21 cellular contexts compared by ENCODE assay signal in the genomic region with DNA sequence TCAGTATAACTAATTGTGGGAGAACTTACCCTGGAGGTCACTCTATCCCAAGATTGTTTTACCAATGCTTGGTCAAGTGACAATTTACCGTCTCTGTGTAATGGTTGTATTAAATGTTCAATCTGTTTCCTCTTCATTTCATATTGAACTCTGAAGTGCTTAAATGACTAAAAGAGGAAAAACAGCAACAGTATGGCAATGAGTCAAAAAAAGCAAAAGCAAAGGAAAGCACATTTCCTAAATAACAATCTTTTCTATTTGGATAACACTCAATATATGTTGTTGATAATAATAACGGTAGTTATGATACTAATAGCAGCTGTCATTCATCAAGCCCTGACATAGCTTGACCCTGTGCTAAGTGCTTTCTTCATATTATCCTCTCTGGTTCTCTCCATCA.
DNase-seq lines count a peak whose midpoint lies in the region; ATAC-seq, FAIRE-seq and TF ChIP-seq lines count a peak whose summit lies in the region.
"Had no signal": no experiment of that assay in that cellular context is flagged by ENCODE, and none has a peak within 500 bp of the region (broad histone marks: within the 10 kb centered on the region; RNA-seq: fewer than 3 reads in every experiment).

No MANE protein-coding gene starts in this region.

- H3K36me3 ChIP-seq in ACC112 (ENCODE audit: insufficient read depth, low read length): no peaks in the 10 kb centered on the region
- H3K36me3 ChIP-seq in fibroblast of lung (ENCODE audit: control insufficient read depth, insufficient read depth, low read length): no peaks in the 10 kb centered on the region
- no peaks in the 10 kb centered on the region for H3K36me3 ChIP-seq in osteoblast (ENCODE audit: insufficient read depth, low read length)
- no peaks in the 10 kb centered on the region for H3K36me3 ChIP-seq in HepG2 (replicated peaks in 1 of 2; ENCODE audit: control insufficient read depth in 1 of 2, insufficient read depth in 2 of 2, low read length in 2 of 2)
- H3K36me3 ChIP-seq: HAP-1 had no signal

- no peak overlapping the region for H3K27ac ChIP-seq in ACC112 (ENCODE audit: low read depth, low read length)
- no peak overlapping the region for H3K27ac ChIP-seq in fibroblast of lung (ENCODE audit: insufficient read depth, low read length)
- no peak overlapping the region for H3K27ac ChIP-seq in osteoblast (ENCODE audit: low read depth, low read length)
- H3K27ac ChIP-seq in HepG2 (ENCODE audit: extremely low read length, insufficient read depth, low read length): no peak overlapping the region
- H3K27ac ChIP-seq: A549 had no signal

- FAIRE-seq in HepG2 (lab: Jason Lieb, UNC): no peak
- FAIRE-seq: A549, GM12891, GM18507, H54 had no signal

- CTCF ChIA-PET in HepG2 (lab: Yijun Ruan, JAX; ENCODE audit: low intra/inter-chr PET ratio, low total read pairs): no interaction called here

- no peaks in the 10 kb centered on the region for H4K20me1 ChIP-seq in fibroblast of lung (ENCODE audit: control insufficient read depth, extremely low read depth, insufficient read depth, low read length)
- H4K20me1 ChIP-seq in osteoblast (ENCODE audit: insufficient read depth, low read length): no peaks in the 10 kb centered on the region
- no peaks in the 10 kb centered on the region for H4K20me1 ChIP-seq in HepG2 (ENCODE audit: insufficient read depth, low read length)

- ATAC-seq in HepG2 (no peak), GM18873 (IDR thresholded peaks at IDR 0.05; ENCODE audit: low FRiP score, unreplicated experiment) (no peak)

- H3K9ac ChIP-seq in fibroblast of lung (ENCODE audit: insufficient read depth, low read length) (no peak overlapping the region), HepG2 (ENCODE audit: insufficient read depth, low read depth, low read length) (no peak overlapping the region)

- TF ChIP-seq EP300 in HepG2 (IDR thresholded peaks at IDR 0.05; ENCODE audit: low read depth in 2 of 2, low read length in 2 of 2) (no peak), HepG2 (CRISPR knock-in tag; IDR thresholded peaks at IDR 0.05; ENCODE audit: borderline replicate concordance) (no peak)

- H2AFZ ChIP-seq in ACC112 (ENCODE audit: low read length, unreplicated experiment) (peak overlapping the region; percentile 44), fibroblast of lung (ENCODE audit: low read length) (peak overlapping the region; percentile 17), osteoblast (ENCODE audit: low read length) (peak overlapping the region; percentile 24), HepG2 (ENCODE audit: low read length) (no peak overlapping the region)

- no peak overlapping the region for H3K4me3 ChIP-seq in ACC112 (ENCODE audit: low read depth, low read length)
- no peak overlapping the region for H3K4me3 ChIP-seq in fibroblast of lung (replicated peaks in 1 of 4; ENCODE audit: control extremely low read depth in 1 of 4, insufficient read depth in 1 of 4, low read depth in 3 of 4, low read length in 4 of 4)
- no peak overlapping the region for H3K4me3 ChIP-seq in osteoblast (ENCODE audit: insufficient read depth, low read length)
- no peak overlapping the region for H3K4me3 ChIP-seq in HepG2 (replicated peaks in 1 of 3; ENCODE audit: insufficient read depth in 1 of 3, low read depth in 2 of 3, low read length in 3 of 3)
- H3K4me3 ChIP-seq: A549, HAP-1 had no signal

- H3K4me2 ChIP-seq in fibroblast of lung (ENCODE audit: extremely low read depth, insufficient read depth, low read length) (no peak overlapping the region), osteoblast (ENCODE audit: insufficient read depth, low read length) (no peak overlapping the region), HepG2 (ENCODE audit: low read depth, low read length) (no peak overlapping the region)
- H3K4me2 ChIP-seq: A549 had no signal

- no peak for TF ChIP-seq POLR2A in HepG2 (IDR thresholded peaks at IDR 0.05; ENCODE audit: insufficient read depth in 1 of 2, low read depth in 2 of 2, low read length in 2 of 2)

- intact Hi-C loops in HepG2 (cut with micrococcal nuclease; ENCODE audit: unreplicated experiment): loop anchor here (5.0 to 10.0 kb wide), 2 partner anchors 157 to 460 kb away; no protein-coding TSS in a partner anchor

- TF ChIP-seq CTCF in fibroblast of lung (conservative IDR thresholded peaks at IDR 0.05 in 1 of 2, IDR thresholded peaks at IDR 0.05 in 1 of 2; ENCODE audit: low read depth in 1 of 2, low read length in 2 of 2) (no peak), osteoblast (IDR thresholded peaks at IDR 0.05; ENCODE audit: extremely low read depth, low read depth, low read length) (no peak), HepG2 (CRISPR knock-in tag; IDR thresholded peaks at IDR 0.05) (no peak)

- WGBS in HepG2 (ENCODE audit: low lambda C conversion rate): 1% methylated on average over 2 of the region's 2 CpGs

- peaks cover 8% of the 10 kb centered on the region for H3K4me1 ChIP-seq in ACC112 (ENCODE audit: control insufficient read depth, insufficient read depth, low read length, unreplicated experiment)
- no peaks in the 10 kb centered on the region for H3K4me1 ChIP-seq in fibroblast of lung (ENCODE audit: control insufficient read depth, extremely low read depth, insufficient read depth, low read length)
- no peaks in the 10 kb centered on the region for H3K4me1 ChIP-seq in osteoblast (ENCODE audit: insufficient read depth, low read length)
- no peaks in the 10 kb centered on the region for H3K4me1 ChIP-seq in HepG2 (ENCODE audit: insufficient read depth, low read length)
- H3K4me1 ChIP-seq: A549 had no signal

- peak; percentile 71 for DNase-seq in dermis blood vessel endothelial cell
- no peak for DNase-seq in fibroblast of lung (ENCODE audit: low read depth in 2 of 2)
- DNase-seq in osteoblast (ENCODE audit: insufficient read length, low spot score, missing footprints): no peak
- DNase-seq in NCI-H510A (lab: John Stamatoyannopoulos, UW): no peak
- DNase-seq in HepG2 (ENCODE audit: low spot score): no peak
- DNase-seq: 8988T; C1 segment of cervical spinal cord; Calu3; CD4-positive, alpha-beta memory T cell; COR-L47; DMS53; DMS79 treated with DMSO at 0.1 percent for 48 hours; GF-D8; GOT3 had no signal

- POLR2A ChIA-PET in HepG2 (lab: Yijun Ruan, JAX): no interaction called here

- in situ Hi-C loops in HepG2 (cut with HindIII; ENCODE audit: extremely low pct_ligation_motif_present, low pct_unique_long_range_greater_than_20kb): no loop called here

- no TSS peak for BruUV-seq in HepG2 (replicated peaks; lab: Mats Ljungman, UMichigan)

- H3K9me3 ChIP-seq in fibroblast of lung (ENCODE audit: control insufficient read depth, insufficient read depth, low read depth, low read length) (no peaks in the 10 kb centered on the region), osteoblast (ENCODE audit: low read depth, low read length) (no peaks in the 10 kb centered on the region), HepG2 (ENCODE audit: low read length) (no peaks in the 10 kb centered on the region)
- H3K9me3 ChIP-seq: A549, HAP-1 had no signal

- no peaks in the 10 kb centered on the region for H3K27me3 ChIP-seq in ACC112 (ENCODE audit: insufficient read depth, low read length)
- no peaks in the 10 kb centered on the region for H3K27me3 ChIP-seq in fibroblast of lung (ENCODE audit: control insufficient read depth, insufficient read depth, low read length)
- no peaks in the 10 kb centered on the region for H3K27me3 ChIP-seq in osteoblast (ENCODE audit: insufficient read depth, low read length)
- H3K27me3 ChIP-seq in HepG2 (ENCODE audit: control insufficient read depth in 1 of 2, insufficient read depth in 2 of 2, low read length in 2 of 2): no peaks in the 10 kb centered on the region

- no peaks in the 10 kb centered on the region for H3K79me2 ChIP-seq in ACC112 (ENCODE audit: control insufficient read depth, insufficient read depth, low read length, unreplicated experiment)
- no peaks in the 10 kb centered on the region for H3K79me2 ChIP-seq in fibroblast of lung (ENCODE audit: control insufficient read depth, insufficient read depth, low read length)
- H3K79me2 ChIP-seq in osteoblast (ENCODE audit: insufficient read depth, low read length): no peaks in the 10 kb centered on the region
- no peaks in the 10 kb centered on the region for H3K79me2 ChIP-seq in HepG2 (ENCODE audit: insufficient read depth, low read length)

- TF ChIP-seq RAD21 in HepG2 (CRISPR knock-in tag; IDR thresholded peaks at IDR 0.05): no peak

TF ChIP-seq in HepG2, 621 proteins besides CTCF, POLR2A, EP300 and RAD21 (continues in another document):
- TF ChIP-seq ZSCAN29 (CRISPR knock-in tag; conservative IDR thresholded peaks at IDR 0.05) (no peak), ZMYM2 (CRISPR knock-in tag; IDR thresholded peaks at IDR 0.05) (no peak), ZNF678 (CRISPR knock-in tag; IDR thresholded peaks at IDR 0.05) (no peak), MAF1 (CRISPR knock-in tag; IDR thresholded peaks at IDR 0.05; ENCODE audit: borderline replicate concordance) (no peak), NFE2L1 (CRISPR knock-in tag; IDR thresholded peaks at IDR 0.05; ENCODE audit: borderline replicate concordance) (no peak), ELF3 (CRISPR knock-in tag; IDR thresholded peaks at IDR 0.05) (no peak), POGZ (CRISPR knock-in tag; IDR thresholded peaks at IDR 0.05) (no peak)
- TF ChIP-seq, protein P1, sequence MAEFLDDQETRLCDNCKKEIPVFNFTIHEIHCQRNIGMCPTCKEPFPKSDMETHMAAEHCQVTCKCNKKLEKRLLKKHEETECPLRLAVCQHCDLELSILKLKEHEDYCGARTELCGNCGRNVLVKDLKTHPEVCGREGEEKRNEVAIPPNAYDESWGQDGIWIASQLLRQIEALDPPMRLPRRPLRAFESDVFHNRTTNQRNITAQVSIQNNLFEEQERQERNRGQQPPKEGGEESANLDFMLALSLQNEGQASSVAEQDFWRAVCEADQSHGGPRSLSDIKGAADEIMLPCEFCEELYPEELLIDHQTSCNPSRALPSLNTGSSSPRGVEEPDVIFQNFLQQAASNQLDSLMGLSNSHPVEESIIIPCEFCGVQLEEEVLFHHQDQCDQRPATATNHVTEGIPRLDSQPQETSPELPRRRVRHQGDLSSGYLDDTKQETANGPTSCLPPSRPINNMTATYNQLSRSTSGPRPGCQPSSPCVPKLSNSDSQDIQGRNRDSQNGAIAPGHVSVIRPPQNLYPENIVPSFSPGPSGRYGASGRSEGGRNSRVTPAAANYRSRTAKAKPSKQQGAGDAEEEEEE (CRISPR knock-in tag; IDR thresholded peaks at IDR 0.05; ENCODE audit: borderline replicate concordance): no peak
- TF ChIP-seq, protein P2, sequence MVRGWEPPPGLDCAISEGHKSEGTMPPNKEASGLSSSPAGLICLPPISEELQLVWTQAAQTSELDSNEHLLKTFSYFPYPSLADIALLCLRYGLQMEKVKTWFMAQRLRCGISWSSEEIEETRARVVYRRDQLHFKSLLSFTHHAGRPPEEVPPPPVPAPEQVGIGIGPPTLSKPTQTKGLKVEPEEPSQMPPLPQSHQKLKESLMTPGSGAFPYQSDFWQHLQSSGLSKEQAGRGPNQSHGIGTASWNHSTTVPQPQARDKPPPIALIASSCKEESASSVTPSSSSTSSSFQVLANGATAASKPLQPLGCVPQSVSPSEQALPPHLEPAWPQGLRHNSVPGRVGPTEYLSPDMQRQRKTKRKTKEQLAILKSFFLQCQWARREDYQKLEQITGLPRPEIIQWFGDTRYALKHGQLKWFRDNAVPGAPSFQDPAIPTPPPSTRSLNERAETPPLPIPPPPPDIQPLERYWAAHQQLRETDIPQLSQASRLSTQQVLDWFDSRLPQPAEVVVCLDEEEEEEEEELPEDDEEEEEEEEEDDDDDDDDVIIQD (CRISPR knock-in tag; IDR thresholded peaks at IDR 0.05; ENCODE audit: low read depth): no peak
